24 cellular contexts compared by ENCODE assay signal in genomic region chr5:179452356-179453230, GRCh38.
"Had no signal": no experiment of that assay in that cellular context is flagged by ENCODE, and none has a peak within 500 bp of the region (broad histone marks: within the 10 kb centered on the region; RNA-seq: fewer than 3 reads in every experiment).

No MANE protein-coding gene starts in this region.

- H3K4me1 Mint-ChIP-seq: mesothelial cell of epicardium; naive B cell; stimulated activated memory B cell treated with anti-CD40 and anti-IgM and Interleukin-4, amounts not matched to agents 10 μg/mL and 1 μg/mL and 100 μg/mL, for 72 hours had no signal

- DNase-seq: activated CD4-positive, alpha-beta T cell treated with anti-CD3 and anti-CD28 coated beads for 48 hours; activated CD4-positive, alpha-beta T cell treated with anti-CD3 and anti-CD28 coated beads, Interleukin-2, amount 50 U/mL, for 48 hours; activated CD8-positive, alpha-beta memory T cell treated with anti-CD3 and anti-CD28 coated beads for 24 hours; activated effector memory CD4-positive, alpha-beta T cell treated with anti-CD3 and anti-CD28 coated beads, Interleukin-2, amount 50 U/mL, for 16 hours; activated naive CD4-positive, alpha-beta T cell treated with anti-CD3 and anti-CD28 coated beads, Interleukin-2, amount 10 ng/mL, durations not matched to agents 7 days and 5 days; amygdala; cortex of kidney; effector memory CD8-positive, alpha-beta T cell; erythroblast; head of caudate nucleus; hippocampal formation; kidney; left colon; naive B cell; stimulated activated CD4-positive, alpha-beta T cell treated with anti-CD3 and anti-CD28 coated beads, Interleukin-1b, Interleukin-23, amount 100 ng/mL, for 48 hours; stimulated activated CD4-positive, alpha-beta T cell treated with anti-CD3 and anti-CD28 coated beads, Interleukin-4, amount 100 ng/mL, for 4 hours; stimulated activated CD8-positive, alpha-beta memory T cell treated with anti-CD3 and anti-CD28 coated beads, Interleukin-4, amount 100 ng/mL, for 48 hours; SW 1271; T-helper 17 cell; T1000; WERI-Rb-1 had no signal

- H3K36me3 Mint-ChIP-seq: mesothelial cell of epicardium; stimulated activated memory B cell treated with anti-CD40 and anti-IgM and Interleukin-4, amounts not matched to agents 10 μg/mL and 1 μg/mL and 100 μg/mL, for 72 hours had no signal

- H3K4me3 Mint-ChIP-seq: activated naive CD4-positive, alpha-beta T cell treated with anti-CD3 and anti-CD28 coated beads, Interleukin-2, amount 10 ng/mL, durations not matched to agents 7 days and 5 days; activated T-helper 1 cell treated with anti-CD3 and anti-CD28 coated beads, Interleukin-12 subunit alpha, Interleukin-12 subunit beta, Interleukin-2, Interleukin-4 antibody, amounts not matched to agents 30 ng/mL and 10 ng/mL and 1 ng/mL, durations not matched to agents 14 hours and 24 hours and 36 hours; effector memory CD8-positive, alpha-beta T cell; mesothelial cell of epicardium; naive B cell; stimulated activated memory B cell treated with anti-CD40 and anti-IgM and Interleukin-4, amounts not matched to agents 10 μg/mL and 1 μg/mL and 100 μg/mL, for 72 hours; T-helper 17 cell had no signal

- H3K27ac Mint-ChIP-seq: activated naive CD4-positive, alpha-beta T cell treated with anti-CD3 and anti-CD28 coated beads, Interleukin-2, amount 10 ng/mL, durations not matched to agents 7 days and 5 days; activated T-helper 1 cell treated with anti-CD3 and anti-CD28 coated beads, Interleukin-12 subunit alpha, Interleukin-12 subunit beta, Interleukin-2, Interleukin-4 antibody, amounts not matched to agents 30 ng/mL and 10 ng/mL and 1 ng/mL, durations not matched to agents 14 hours and 24 hours and 36 hours; effector memory CD8-positive, alpha-beta T cell; mesothelial cell of epicardium; stimulated activated memory B cell treated with anti-CD40 and anti-IgM and Interleukin-4, amounts not matched to agents 10 μg/mL and 1 μg/mL and 100 μg/mL, for 72 hours; T-helper 17 cell had no signal

- H3K27me3 Mint-ChIP-seq: T-helper 17 cell had no signal

- FAIRE-seq: kidney had no signal
